Comparison of ENCODE assay signal across 11 cellular contexts in genomic region chr5:16776611-16777251, GRCh38.
DNase-seq lines count a peak whose midpoint lies in the region; ATAC-seq and TF ChIP-seq lines count a peak whose summit lies in the region.
"Had no signal": no experiment of that assay in that cellular context is flagged by ENCODE, and none has a peak within 500 bp of the region (broad histone marks: within the 10 kb centered on the region; RNA-seq: fewer than 3 reads in every experiment).

No MANE protein-coding gene starts in this region.

- H4K20me1 ChIP-seq in smooth muscle cell (ENCODE audit: low read depth): peaks cover 89% of the 10 kb centered on the region

- DNase-seq in 8988T (peak; percentile 29), HuH-7 (ENCODE audit: low spot score) (peak; percentile 34), iPS-NIHi7 (ENCODE audit: extremely low spot score) (peak; percentile 65), smooth muscle cell (lab: John Stamatoyannopoulos, UW; ENCODE audit: unreplicated experiment) (no peak), A172 (ENCODE audit: low spot score) (no peak), NOMO-1 (lab: John Stamatoyannopoulos, UW; ENCODE audit: unreplicated experiment in 2 of 2) (no peak)
- DNase-seq: activated CD4-positive, alpha-beta T cell treated with anti-CD3 and anti-CD28 coated beads, Interleukin-2, amount 50 U/mL, for 4 hours; CD4-positive, alpha-beta memory T cell; effector memory CD8-positive, alpha-beta T cell had no signal

- peaks cover 9% of the 10 kb centered on the region for H3F3A ChIP-seq in smooth muscle cell (ENCODE audit: low read depth)

- no peak overlapping the region for H3K9ac ChIP-seq in smooth muscle cell (ENCODE audit: low read depth)

- peaks cover 13% of the 10 kb centered on the region for H3K79me2 ChIP-seq in smooth muscle cell (ENCODE audit: low read depth)

- H3K4me2 ChIP-seq in smooth muscle cell: no peak overlapping the region

- H3K27ac ChIP-seq in VCaP (peak overlapping the region; percentile 43), smooth muscle cell (ENCODE audit: low read depth) (no peak overlapping the region)

- H3K4me1 ChIP-seq in smooth muscle cell (ENCODE audit: low read depth): peaks cover 8% of the 10 kb centered on the region

- ATAC-seq in GM21528 (IDR thresholded peaks at IDR 0.05; ENCODE audit: low FRiP score, unreplicated experiment): no peak
- ATAC-seq: effector memory CD8-positive, alpha-beta T cell had no signal

- 75% methylated on average over 10 of the region's 10 CpGs for WGBS in smooth muscle cell (ENCODE audit: low lambda C conversion rate)

- no peaks in the 10 kb centered on the region for H3K27me3 ChIP-seq in smooth muscle cell (ENCODE audit: low read depth)

- H3K36me3 ChIP-seq in smooth muscle cell (ENCODE audit: low read depth): peaks cover 14% of the 10 kb centered on the region

- no peak overlapping the region for H3K4me3 ChIP-seq in smooth muscle cell

- TF ChIP-seq CTCF in VCaP (conservative IDR thresholded peaks at IDR 0.05): peak; percentile 91
- no peak for TF ChIP-seq CTCF in smooth muscle cell (IDR thresholded peaks at IDR 0.05; ENCODE audit: borderline replicate concordance, insufficient read depth, poor library complexity, severe bottlenecking)

- no peak overlapping the region for H2AFZ ChIP-seq in smooth muscle cell (ENCODE audit: low read depth)

- no peaks in the 10 kb centered on the region for H3K9me3 ChIP-seq in smooth muscle cell (replicated peaks; ENCODE audit: low read depth)

Comparison
In these comparisons a context has a peak if more than half of its experiments do, and no peak if none do; other contexts are left out.
1. DNase-seq: peak in 8988T (single experiment), HuH-7 (single experiment) and iPS-NIHi7 (single experiment); none in smooth muscle cell (single experiment), A172 (single experiment) and NOMO-1 (0 of 2).